Comparison of ENCODE assay signal across 17 cellular contexts in the genomic region with DNA sequence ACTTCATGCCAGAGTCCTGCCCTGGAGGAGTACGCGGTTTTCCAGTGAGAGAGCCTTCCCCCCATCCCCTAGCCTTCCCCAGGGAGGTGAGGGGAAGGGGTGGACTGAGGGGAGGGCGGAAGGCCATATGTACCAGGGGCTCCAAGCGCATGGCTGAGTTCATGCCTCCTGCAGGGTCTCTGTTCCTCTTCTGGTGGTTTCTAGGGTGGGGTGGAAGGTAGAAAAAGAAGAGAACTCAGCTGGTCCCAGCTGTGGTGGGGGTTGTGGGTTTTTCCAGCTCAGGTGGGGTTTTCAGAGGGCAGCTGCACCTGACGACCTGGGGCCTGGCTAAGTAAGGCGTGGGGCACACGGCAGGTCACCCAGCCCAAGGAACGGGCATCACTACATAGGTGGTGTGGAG. TPM values are rescaled to one million over a fixed set of nuclear protein-coding genes. Genes with fewer than 3 reads are reported as not detected.
DNase-seq lines count a peak whose midpoint lies in the region; ATAC-seq and TF ChIP-seq lines count a peak whose summit lies in the region.
"Had no signal": no experiment of that assay in that cellular context is flagged by ENCODE, and none has a peak within 500 bp of the region (broad histone marks: within the 10 kb centered on the region; RNA-seq: fewer than 3 reads in every experiment).

No MANE protein-coding gene starts in this region.

- CTCF ChIA-PET in naive thymus-derived CD4-positive, alpha-beta T cell (lab: Charles Lee): no interaction called here
- CTCF ChIA-PET in CD4-positive, alpha-beta T cell (lab: Charles Lee): no interaction called here

- H3K27me3 ChIP-seq in naive thymus-derived CD4-positive, alpha-beta T cell (ENCODE audit: control insufficient read depth in 2 of 2, insufficient read depth in 2 of 2, low read length in 2 of 2): no peaks in the 10 kb centered on the region
- H3K27me3 ChIP-seq in CD4-positive, alpha-beta T cell (ENCODE audit: control insufficient read depth, insufficient read depth, low read length): no peaks in the 10 kb centered on the region
- H3K27me3 ChIP-seq in adrenal gland: no peaks in the 10 kb centered on the region

- 74 to 88% (median 80%) methylated on average over 7 to 8 of the region's 8 CpGs for WGBS in adrenal gland, 4 donors

- H3K27ac ChIP-seq in naive thymus-derived CD4-positive, alpha-beta T cell (ENCODE audit: low read depth, low read length): no peak overlapping the region
- no peak overlapping the region for H3K27ac ChIP-seq in CD4-positive, alpha-beta T cell (ENCODE audit: low read depth, low read length)
- H3K27ac ChIP-seq in adrenal gland: no peak overlapping the region
- H3K27ac ChIP-seq: GM23248 had no signal

- no peaks in the 10 kb centered on the region for H3K36me3 ChIP-seq in naive thymus-derived CD4-positive, alpha-beta T cell (ENCODE audit: control insufficient read depth in 2 of 3, insufficient read depth in 3 of 3, low read length in 3 of 3)
- H3K36me3 ChIP-seq in adrenal gland (replicated peaks in 1 of 2): no peaks in the 10 kb centered on the region

- intact Hi-C loops in naive thymus-derived CD4-positive, alpha-beta T cell (cut with micrococcal nuclease): no loop called here
- intact Hi-C loops in CD4-positive, alpha-beta T cell (cut with DNase I, micrococcal nuclease): no loop called here
- intact Hi-C loops in adrenal gland (cut with DNase I): loop anchor here in 1 of 2 donors (10.0 kb wide), 1 partner anchor 571 kb away; no protein-coding TSS in a partner anchor

- ATAC-seq in GM18502 (IDR thresholded peaks at IDR 0.05; ENCODE audit: poor library complexity, unreplicated experiment) (peak; percentile 59), GM21528 (IDR thresholded peaks at IDR 0.05; ENCODE audit: low FRiP score, unreplicated experiment) (peak; percentile 46), HG03354 (IDR thresholded peaks at IDR 0.05; ENCODE audit: poor library complexity, severe bottlenecking, unreplicated experiment) (peak; percentile 69), HG03108 (IDR thresholded peaks at IDR 0.05; ENCODE audit: unreplicated experiment) (no peak)
- peak; percentile 32 for ATAC-seq in naive thymus-derived CD4-positive, alpha-beta T cell
- ATAC-seq in CD4-positive, alpha-beta T cell (ENCODE audit: poor library complexity): no peak

- no peaks in the 10 kb centered on the region for H3K9me3 ChIP-seq in naive thymus-derived CD4-positive, alpha-beta T cell (ENCODE audit: control insufficient read depth in 2 of 3, low read length in 3 of 3)
- H3K9me3 ChIP-seq in CD4-positive, alpha-beta T cell (ENCODE audit: control insufficient read depth, low read length): no peaks in the 10 kb centered on the region
- no peaks in the 10 kb centered on the region for H3K9me3 ChIP-seq in adrenal gland (replicated peaks in 1 of 3)

- H3K27ac Mint-ChIP-seq in naive thymus-derived CD4-positive, alpha-beta T cell: no peak overlapping the region
- no peak overlapping the region for H3K27ac Mint-ChIP-seq in CD4-positive, alpha-beta T cell
- H3K27ac Mint-ChIP-seq in activated T-cell treated with anti-CD3 and anti-CD28 coated beads, Interleukin-2, amount 50 U/mL, for 24 hours: no peak overlapping the region
- H3K27ac Mint-ChIP-seq: mesothelial cell of epicardium had no signal

- peaks cover 0 to 13% (median 0%) of the 10 kb centered on the region in 5 donors for H3K27me3 Mint-ChIP-seq in naive thymus-derived CD4-positive, alpha-beta T cell
- H3K27me3 Mint-ChIP-seq in CD4-positive, alpha-beta T cell: no peaks in the 10 kb centered on the region
- no peaks in the 10 kb centered on the region for H3K27me3 Mint-ChIP-seq in activated T-cell treated with anti-CD3 and anti-CD28 coated beads, Interleukin-2, amount 50 U/mL, for 24 hours

- H3K4me3 Mint-ChIP-seq in naive thymus-derived CD4-positive, alpha-beta T cell: no peak overlapping the region
- no peak overlapping the region for H3K4me3 Mint-ChIP-seq in CD4-positive, alpha-beta T cell
- no peak overlapping the region for H3K4me3 Mint-ChIP-seq in activated T-cell treated with anti-CD3 and anti-CD28 coated beads, Interleukin-2, amount 50 U/mL, for 24 hours
- H3K4me3 Mint-ChIP-seq: mesothelial cell of epicardium had no signal

- H3K4me1 Mint-ChIP-seq in naive thymus-derived CD4-positive, alpha-beta T cell: peaks cover 0 to 14% (median 5%) of the 10 kb centered on the region in 7 donors
- H3K4me1 Mint-ChIP-seq in CD4-positive, alpha-beta T cell (ENCODE audit: low read depth): no peaks in the 10 kb centered on the region
- no peaks in the 10 kb centered on the region for H3K4me1 Mint-ChIP-seq in activated T-cell treated with anti-CD3 and anti-CD28 coated beads, Interleukin-2, amount 50 U/mL, for 24 hours (ENCODE audit: low read depth)
- H3K4me1 Mint-ChIP-seq: mesothelial cell of epicardium had no signal

- no peak for TF ChIP-seq POLR2A in adrenal gland (IDR thresholded peaks at IDR 0.05)

- POLR2A ChIA-PET in naive thymus-derived CD4-positive, alpha-beta T cell (lab: Charles Lee): no interaction called here
- POLR2A ChIA-PET in CD4-positive, alpha-beta T cell (lab: Charles Lee): interaction anchor here (0.9 kb wide), 1 partner anchor 8 kb away, joined by 4 read pairs; no protein-coding TSS in a partner anchor

- peaks cover 0 to 1% (median 0%) of the 10 kb centered on the region in 11 donors for H3K9me3 Mint-ChIP-seq in naive thymus-derived CD4-positive, alpha-beta T cell
- H3K9me3 Mint-ChIP-seq in CD4-positive, alpha-beta T cell: no peaks in the 10 kb centered on the region
- no peaks in the 10 kb centered on the region for H3K9me3 Mint-ChIP-seq in activated T-cell treated with anti-CD3 and anti-CD28 coated beads, Interleukin-2, amount 50 U/mL, for 24 hours
- H3K9me3 Mint-ChIP-seq: mesothelial cell of epicardium had no signal

- H3K4me1 ChIP-seq in naive thymus-derived CD4-positive, alpha-beta T cell (ENCODE audit: control insufficient read depth in 2 of 2, insufficient read depth in 2 of 2, low read length in 2 of 2): no peaks in the 10 kb centered on the region
- peaks cover 0 to 8% of the 10 kb centered on the region in 2 donors for H3K4me1 ChIP-seq in adrenal gland (replicated peaks in 1 of 2)

- TF ChIP-seq CTCF in CD4-positive, alpha-beta T cell (IDR thresholded peaks at IDR 0.05): no peak
- no peak for TF ChIP-seq CTCF in adrenal gland (IDR thresholded peaks at IDR 0.05)

- no peaks in the 10 kb centered on the region for H3K36me3 Mint-ChIP-seq in naive thymus-derived CD4-positive, alpha-beta T cell
- H3K36me3 Mint-ChIP-seq in CD4-positive, alpha-beta T cell (ENCODE audit: low read depth): no peaks in the 10 kb centered on the region
- H3K36me3 Mint-ChIP-seq in activated T-cell treated with anti-CD3 and anti-CD28 coated beads, Interleukin-2, amount 50 U/mL, for 24 hours (ENCODE audit: low read depth): no peaks in the 10 kb centered on the region
- H3K36me3 Mint-ChIP-seq: mesothelial cell of epicardium had no signal

- no peak overlapping the region for H3K4me3 ChIP-seq in naive thymus-derived CD4-positive, alpha-beta T cell (ENCODE audit: low read length)
- no peak overlapping the region for H3K4me3 ChIP-seq in adrenal gland
- H3K4me3 ChIP-seq: GM23248 had no signal

- no peak for DNase-seq in naive thymus-derived CD4-positive, alpha-beta T cell
- DNase-seq in CD4-positive, alpha-beta T cell: no peak
- no peak for DNase-seq in activated T-cell treated with anti-CD3 and anti-CD28 coated beads, Interleukin-2, amount 50 U/mL, for 24 hours
- DNase-seq in adrenal gland: no peak
- DNase-seq: activated CD4-positive, alpha-beta T cell treated with anti-CD3 and anti-CD28 coated beads, Interleukin-2, amount 50 U/mL, for 48 hours; activated effector memory CD4-positive, alpha-beta T cell treated with anti-CD3 and anti-CD28 coated beads, Interleukin-2, amount 50 U/mL, for 16 hours; AML-193; DND-41; GM23248; NCI-H1436 treated with DMSO at 0.1 percent for 48 hours; NCI-H524 treated with DMSO at 0.1 percent for 48 hours; Right ventricle myocardium superior had no signal

RNA-seq across cellular contexts. Expression of gene IQSEC1, which starts 10.7 kb away (rescaled TPM):
- total RNA-seq in naive thymus-derived CD4-positive, alpha-beta T cell: 100 to 1,000 TPM in 1 of 5 experiments, 10 to 100 TPM in 4; 51.8 to 163 (median 79.5) TPM
- 10 to 100 TPM; 21.1 to 38.8 TPM for polyA plus RNA-seq in naive thymus-derived CD4-positive, alpha-beta T cell
- total RNA-seq in CD4-positive, alpha-beta T cell: 100 to 1,000 TPM; 102 to 108 TPM
- total RNA-seq in adrenal gland: 100 to 1,000 TPM in 4 of 8 donors, 10 to 100 TPM in 4; 72.5 to 133 (median 107) TPM
- 10 to 100 TPM; 24.4 to 51.6 (median 35.4) TPM for polyA plus RNA-seq in adrenal gland

Comparison
In these comparisons a context has a peak if more than half of its experiments do, and no peak if none do; other contexts are left out.
1. ATAC-seq: peak in GM18502 (single experiment), GM21528 (single experiment), HG03354 (single experiment) and naive thymus-derived CD4-positive, alpha-beta T cell (single experiment); none in CD4-positive, alpha-beta T cell (single experiment) and HG03108 (single experiment).